In genomic region chr15:81869161-81869928, GRCh38 we compare ENCODE assay signal across 16 cellular contexts.
"Had no signal": no experiment of that assay in that cellular context is flagged by ENCODE, and none has a peak within 500 bp of the region (broad histone marks: within the 10 kb centered on the region; RNA-seq: fewer than 3 reads in every experiment).

No MANE protein-coding gene starts in this region.

- H3K36me3 Mint-ChIP-seq: activated naive CD4-positive, alpha-beta T cell treated with anti-CD3 and anti-CD28 coated beads, Interleukin-2, amount 10 ng/mL, durations not matched to agents 7 days and 5 days; naive B cell; T-cell had no signal

- H3K27ac Mint-ChIP-seq: activated naive CD4-positive, alpha-beta T cell treated with anti-CD3 and anti-CD28 coated beads, Interleukin-2, amount 10 ng/mL, durations not matched to agents 7 days and 5 days; naive B cell; T-cell had no signal

- H3K9me3 Mint-ChIP-seq: activated naive CD4-positive, alpha-beta T cell treated with anti-CD3 and anti-CD28 coated beads, Interleukin-2, amount 10 ng/mL, durations not matched to agents 7 days and 5 days; T-cell had no signal

- H3K4me1 Mint-ChIP-seq: activated naive CD4-positive, alpha-beta T cell treated with anti-CD3 and anti-CD28 coated beads, Interleukin-2, amount 10 ng/mL, durations not matched to agents 7 days and 5 days; T-cell had no signal

- DNase-seq: activated CD4-positive, alpha-beta T cell treated with anti-CD3 and anti-CD28 coated beads, Interleukin-2, amount 50 U/mL, for 48 hours; activated naive CD4-positive, alpha-beta T cell treated with anti-CD3 and anti-CD28 coated beads, Interleukin-2, amount 10 ng/mL, durations not matched to agents 7 days and 5 days; caudate nucleus; cortex of kidney; effector CD8-positive, alpha-beta T cell; islet precursor cell; naive B cell; right cardiac atrium; stimulated activated CD4-positive, alpha-beta T cell treated with anti-CD3 and anti-CD28 coated beads, Interleukin-4, amount 100 ng/mL, for 24 hours; stimulated activated CD8-positive, alpha-beta memory T cell treated with anti-CD3 and anti-CD28 coated beads, Interleukin-4, amount 100 ng/mL, for 48 hours; stimulated activated naive CD4-positive, alpha-beta T cell treated with Interleukin-2 at 50 U/mL for 16 hours; substantia nigra; T-cell; T1000; trophoblast cell had no signal

- ATAC-seq: right cardiac atrium, T-cell had no signal

- H3K4me3 Mint-ChIP-seq: activated naive CD4-positive, alpha-beta T cell treated with anti-CD3 and anti-CD28 coated beads, Interleukin-2, amount 10 ng/mL, durations not matched to agents 7 days and 5 days; T-cell had no signal

- H3K27ac ChIP-seq: skin epidermis had no signal
